13 cellular contexts compared by ENCODE assay signal in genomic region chr2:23399674-23400261, GRCh38. TPM values are rescaled to one million over a fixed set of nuclear protein-coding genes. Genes with fewer than 3 reads are reported as not detected.
DNase-seq lines count a peak whose midpoint lies in the region; ATAC-seq, FAIRE-seq and TF ChIP-seq lines count a peak whose summit lies in the region.
"Had no signal": no experiment of that assay in that cellular context is flagged by ENCODE, and none has a peak within 500 bp of the region (broad histone marks: within the 10 kb centered on the region; RNA-seq: fewer than 3 reads in every experiment).

No MANE protein-coding gene starts in this region.

- no peaks in the 10 kb centered on the region for H3K9me2 ChIP-seq in GM23338 (ENCODE audit: insufficient read depth)

- H3K4me3 Mint-ChIP-seq in GM23338 = no peak overlapping the region

- H3K4me1 ChIP-seq in spleen (peaks cover 5 to 19% (median 13%) of the 10 kb centered on the region in 6 donors), GM23338 (ENCODE audit: insufficient read depth) (peaks cover 14% of the 10 kb centered on the region), kidney (ENCODE audit: control insufficient read depth in 1 of 2, insufficient read depth in 1 of 2, low read depth in 1 of 2, low read length in 2 of 2) (no peaks in the 10 kb centered on the region)

- H3K9me3 Mint-ChIP-seq in GM23338 = no peaks in the 10 kb centered on the region

- H3F3A ChIP-seq in GM23338 (replicated peaks; ENCODE audit: low read depth) = no peaks in the 10 kb centered on the region

- no peaks in the 10 kb centered on the region for H4K20me1 ChIP-seq in GM23338 (replicated peaks; ENCODE audit: insufficient read depth)

- H3K36me3 ChIP-seq in spleen (no peaks in the 10 kb centered on the region), GM23338 (ENCODE audit: insufficient read depth) (no peaks in the 10 kb centered on the region), kidney (ENCODE audit: control insufficient read depth in 1 of 2, insufficient read depth in 2 of 2, low read length in 2 of 2) (no peaks in the 10 kb centered on the region)
- H3K36me3 ChIP-seq: neutrophil had no signal

- DNase-seq in left lobe of liver (ENCODE audit: low spot score) = no peak
- DNase-seq in cortex of kidney (lab: John Stamatoyannopoulos, UW) = no peak
- DNase-seq in spleen = no peak
- no peak for DNase-seq in GM23338 (ENCODE audit: low spot score)
- DNase-seq in kidney = no peak
- DNase-seq: activated effector memory CD4-positive, alpha-beta T cell treated with Interleukin-2 at 50 U/mL for 16 hours; EL; NCI-H345 had no signal

- H3K9ac ChIP-seq in kidney (ENCODE audit: low read length in 2 of 2) = no peak overlapping the region

- H3K27ac Mint-ChIP-seq in GM23338 = no peak overlapping the region

- WGBS in spleen, 5 donors = 52 to 70% (median 62%) methylated on average over 6 to 10 of the region's 10 CpGs

- H3K9me3 ChIP-seq in spleen = no peaks in the 10 kb centered on the region
- H3K9me3 ChIP-seq in kidney (ENCODE audit: control insufficient read depth in 1 of 2, low read length in 2 of 2) = no peaks in the 10 kb centered on the region
- H3K9me3 ChIP-seq: neutrophil had no signal

- no peak for FAIRE-seq in kidney (lab: Jason Lieb, UNC)
- FAIRE-seq: TTC549 had no signal

- no peak overlapping the region for H3K4me2 ChIP-seq in GM23338

- peaks cover 32% of the 10 kb centered on the region for H3K4me1 Mint-ChIP-seq in GM23338

- intact Hi-C loops in spleen (cut with DNase I; ENCODE audit: low total_unique reads) (no loop called here), kidney (cut with DNase I) (no loop called here)

- H3K27ac ChIP-seq in spleen = no peak overlapping the region
- H3K27ac ChIP-seq in GM23338 (ENCODE audit: low read depth) = no peak overlapping the region
- H3K27ac ChIP-seq in kidney (ENCODE audit: low read depth in 2 of 2, low read length in 2 of 2) = no peak overlapping the region
- H3K27ac ChIP-seq: neutrophil had no signal

- H3K4me3 ChIP-seq in spleen (no peak overlapping the region), GM23338 (no peak overlapping the region), kidney (ENCODE audit: low read length in 2 of 2) (no peak overlapping the region)

- TF ChIP-seq CTCF in spleen (IDR thresholded peaks at IDR 0.05 in 8 of 11, conservative IDR thresholded peaks at IDR 0.05 in 3 of 11) = no peak
- TF ChIP-seq CTCF in GM23338 (conservative IDR thresholded peaks at IDR 0.05; ENCODE audit: low read depth in 2 of 2) = peak in 1 of 2 experiments; percentile 42; a peak in 2 of 4 replicates
- no peak for TF ChIP-seq CTCF in kidney (IDR thresholded peaks at IDR 0.05; ENCODE audit: borderline replicate concordance, extremely low read depth, insufficient read depth)

- H3K79me2 ChIP-seq in GM23338 (replicated peaks; ENCODE audit: insufficient read depth) = no peaks in the 10 kb centered on the region

- H2AFZ ChIP-seq in GM23338 = no peak overlapping the region

- H3K27me3 ChIP-seq in spleen (replicated peaks in 1 of 7) = peaks cover 0 to 8% (median 0%) of the 10 kb centered on the region in 7 donors
- no peaks in the 10 kb centered on the region for H3K27me3 ChIP-seq in GM23338 (ENCODE audit: insufficient read depth)

- ATAC-seq in GM18519 (IDR thresholded peaks at IDR 0.05; ENCODE audit: low FRiP score, unreplicated experiment) (peak; percentile 72), GM21526 (IDR thresholded peaks at IDR 0.05; ENCODE audit: low FRiP score, unreplicated experiment) (peak; percentile 53), HG03280 (IDR thresholded peaks at IDR 0.05; ENCODE audit: unreplicated experiment) (peak; percentile 64), left lobe of liver (peak; percentile 24), GM23338 (no peak)

- TF ChIP-seq POLR2A in spleen (IDR thresholded peaks at IDR 0.05) = no peak

- no peaks in the 10 kb centered on the region for H3K36me3 Mint-ChIP-seq in GM23338 (ENCODE audit: low read depth)

- H3K27me3 Mint-ChIP-seq in GM23338 (ENCODE audit: insufficient read depth, low read depth, poor library complexity) = peaks cover 3% of the 10 kb centered on the region

TF ChIP-seq in GM23338, 12 proteins besides CTCF, POLR2A, EP300 and RAD21:
- TF ChIP-seq STAT1 (IDR thresholded peaks at IDR 0.05; ENCODE audit: unreplicated experiment) (no peak), JUNB (IDR thresholded peaks at IDR 0.05; ENCODE audit: unreplicated experiment) (no peak)

RNA-seq across cellular contexts. Expression of gene KLHL29, which starts 14.8 kb away (rescaled TPM):
- total RNA-seq in left lobe of liver (2.3 TPM), spleen (10 to 100 TPM in 5 of 7 donors, 1 to 10 TPM in 2; 7.5 to 30.5 (median 16.2) TPM), kidney (10.5 TPM)
- polyA plus RNA-seq in spleen (1 to 10 TPM; 1.5 to 5.3 (median 2.0) TPM), GM23338 (2016; fragmentation: Nextera tagmentation; extraction: Ambion mirVana) (1.5 and 1.9 TPM in 2 replicates), kidney (ENCODE audit: insufficient read depth, low read depth, low replicate concordance) (1.5 TPM)
- total RNA-seq in GM23338 (2014; rRNA removed; shearing (Covaris generic)) = 5.7 and 6.5 TPM in 2 replicates
